25 cellular contexts compared by ENCODE assay signal in the genomic region with DNA sequence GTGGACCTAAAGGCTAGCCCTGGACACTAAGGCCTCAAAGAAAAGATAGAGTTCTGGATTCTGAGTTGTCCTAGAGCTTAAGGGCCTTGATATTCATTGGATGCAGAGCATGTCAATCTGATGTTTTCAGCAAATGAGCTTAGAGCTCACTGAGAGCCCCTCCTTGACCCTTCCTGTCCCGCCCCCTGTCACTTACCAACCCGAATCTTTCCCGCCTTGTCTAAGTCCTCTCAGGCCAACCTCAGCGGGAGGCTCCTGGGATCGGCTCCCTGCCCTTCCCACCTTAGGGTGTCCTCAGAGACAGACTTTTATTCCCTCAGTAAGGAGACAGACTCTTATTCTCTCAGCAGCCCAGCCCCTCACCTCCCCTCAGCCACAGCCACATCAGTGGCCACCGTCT. TPM values are rescaled to one million over a fixed set of nuclear protein-coding genes. Genes with fewer than 3 reads are reported as not detected.
A peak's percentile ranks its signal among the peaks of the same experiment; 100 is the strongest.
DNase-seq lines count a peak whose midpoint lies in the region; ATAC-seq, FAIRE-seq and TF ChIP-seq lines count a peak whose summit lies in the region.
"Had no signal": no experiment of that assay in that cellular context is flagged by ENCODE, and none has a peak within 500 bp of the region (broad histone marks: within the 10 kb centered on the region; RNA-seq: fewer than 3 reads in every experiment).

A gene (plus strand): TSS at position 223 of the 400 bp plus-strand sequence. CDS start 233 bp downstream, outside the sequence.

- no peak within 1 kb of the TSS for H2BK120ac ChIP-seq in neuronal stem cell (ENCODE audit: low read depth, low read length)

- H3K4me1 ChIP-seq in BLaER1 treated with 17β-estradiol and CSF1 and Interleukin-3, amounts not matched to agents 10 nM and 100 nM = peaks cover 7 to 18% (median 14%) of the 10 kb centered on the region in 10 experiments; a peak in 19 of 20 replicates
- peaks cover 0 to 8% of the 10 kb centered on the region in 2 experiments; a peak in 2 of 5 replicates for H3K4me1 ChIP-seq in K562 (replicated peaks in 1 of 2; ENCODE audit: control insufficient read depth in 2 of 2, insufficient read depth in 2 of 2, low read length in 2 of 2)
- no peaks in the 10 kb centered on the region for H3K4me1 ChIP-seq in neuronal stem cell (ENCODE audit: control insufficient read depth in 2 of 2, insufficient read depth in 1 of 2, low read depth in 1 of 2, low read length in 2 of 2)

- intact Hi-C loops in K562 (cut with micrococcal nuclease) = no loop called here

- no peaks in the 10 kb centered on the region for H3K79me2 ChIP-seq in K562 (ENCODE audit: control insufficient read depth, insufficient read depth, low read length)

- H3K23ac ChIP-seq in neuronal stem cell (ENCODE audit: low read depth, low read length, poor library complexity) = no peak within 1 kb of the TSS

- no peak for TF ChIP-seq EP300 in K562 (IDR thresholded peaks at IDR 0.05; ENCODE audit: low read length)

- H2AFZ ChIP-seq in K562 (ENCODE audit: low read depth, low read length) (no peak within 1 kb of the TSS), neuronal stem cell (ENCODE audit: low read length) (no peak within 1 kb of the TSS)

- H3K18ac ChIP-seq in neuronal stem cell (ENCODE audit: low read length) = no peak within 1 kb of the TSS

- no peak within 1 kb of the TSS for H3K4me3 ChIP-seq in BLaER1 treated with 17β-estradiol and CSF1 and Interleukin-3, amounts not matched to agents 10 nM and 100 nM
- H3K4me3 ChIP-seq in NB4 (ENCODE audit: low read depth, low read length) (no peak within 1 kb of the TSS), K562 (no peak within 1 kb of the TSS), neuronal stem cell (ENCODE audit: low read length in 2 of 2) (no peak within 1 kb of the TSS)

- H2AK5ac ChIP-seq in neuronal stem cell (ENCODE audit: low read depth, low read length) = no peak within 1 kb of the TSS

- CTCF ChIA-PET in K562 (lab: Yijun Ruan, JAX; ENCODE audit: low intra/inter-chr PET ratio) = no interaction called here

- H3K9me1 ChIP-seq in K562 (ENCODE audit: control insufficient read depth, insufficient read depth, low read length) = no peaks in the 10 kb centered on the region

- H3K79me1 ChIP-seq in neuronal stem cell (ENCODE audit: low read depth, low read length) = no peaks in the 10 kb centered on the region

- no peak within 1 kb of the TSS for H4K91ac ChIP-seq in neuronal stem cell (ENCODE audit: low read depth, low read length, poor library complexity)

- H3K9ac ChIP-seq in BLaER1 treated with 17β-estradiol and CSF1 and Interleukin-3, amounts not matched to agents 10 nM and 100 nM = no peak within 1 kb of the TSS
- no peak within 1 kb of the TSS for H3K9ac ChIP-seq in K562 (ENCODE audit: insufficient read depth in 1 of 2, low read depth in 2 of 2, low read length in 2 of 2)
- no peak within 1 kb of the TSS for H3K9ac ChIP-seq in neuronal stem cell (ENCODE audit: low read depth, low read length, poor library complexity)

- H2BK5ac ChIP-seq in neuronal stem cell (ENCODE audit: low read length) = no peak within 1 kb of the TSS

- no peak within 1 kb of the TSS; a peak in 1 of 22 replicates for H3K27ac ChIP-seq in BLaER1 treated with 17β-estradiol and CSF1 and Interleukin-3, amounts not matched to agents 10 nM and 100 nM
- no peak within 1 kb of the TSS for H3K27ac ChIP-seq in K562 (ENCODE audit: extremely low read depth, low read depth, low read length)
- no peak within 1 kb of the TSS for H3K27ac ChIP-seq in neuronal stem cell (replicated peaks; ENCODE audit: low read length)

- no peaks in the 10 kb centered on the region for H3K27me3 ChIP-seq in BLaER1 treated with 17β-estradiol and CSF1 and Interleukin-3, amounts not matched to agents 10 nM and 100 nM
- H3K27me3 ChIP-seq in K562 (ENCODE audit: control insufficient read depth in 2 of 2, insufficient read depth in 2 of 2, low read length in 2 of 2) = peaks cover 4 to 28% of the 10 kb centered on the region in 2 experiments; a peak in 3 of 5 replicates
- H3K27me3 ChIP-seq in neuronal stem cell (ENCODE audit: control insufficient read depth in 3 of 3, insufficient read depth in 3 of 3, low read depth in 1 of 3, low read length in 3 of 3) = peaks cover 0 to 16% (median 0%) of the 10 kb centered on the region in 3 experiments

- no peak for TF ChIP-seq POLR2A in NB4 (IDR thresholded peaks at IDR 0.05; ENCODE audit: extremely low read depth, insufficient read length)
- no peak for TF ChIP-seq POLR2A in K562 (conservative IDR thresholded peaks at IDR 0.05)

- BruUV-seq in K562 (replicated peaks; lab: Mats Ljungman, UMichigan) = no TSS peak

- H2BK15ac ChIP-seq in neuronal stem cell (ENCODE audit: low read length) = no peak within 1 kb of the TSS

- TF ChIP-seq RAD21 in K562 (CRISPR knock-in tag; conservative IDR thresholded peaks at IDR 0.05 in 1 of 2, IDR thresholded peaks at IDR 0.05 in 1 of 2) = no peak

- peak; percentile 75 for ATAC-seq in K562
- no peak for ATAC-seq in GM21528 (IDR thresholded peaks at IDR 0.05; ENCODE audit: low FRiP score, unreplicated experiment)
- ATAC-seq: HepG2 had no signal

- peak within 1 kb of the TSS; percentile 10 for H2BK12ac ChIP-seq in neuronal stem cell (ENCODE audit: low read length)

- no peak for FAIRE-seq in K562 (lab: Jason Lieb, UNC)
- FAIRE-seq: GM19239, HepG2 had no signal

- peaks cover 0 to 12% (median 5%) of the 10 kb centered on the region in 11 experiments; a peak in 8 of 22 replicates for H3K9me3 ChIP-seq in BLaER1 treated with 17β-estradiol and CSF1 and Interleukin-3, amounts not matched to agents 10 nM and 100 nM (replicated peaks in 1 of 11)
- H3K9me3 ChIP-seq in K562 (replicated peaks; ENCODE audit: control insufficient read depth, insufficient read depth, low read depth, low read length) (no peaks in the 10 kb centered on the region), neuronal stem cell (replicated peaks in 1 of 2; ENCODE audit: control insufficient read depth in 2 of 2, insufficient read depth in 1 of 2, low read depth in 1 of 2, low read length in 2 of 2) (no peaks in the 10 kb centered on the region)

- 13% methylated on average over 6 of the region's 6 CpGs for WGBS in K562 (ENCODE audit: insufficient coverage, low coverage, missing lambda C conversion rate)
- no CpG with 5 or more reads among the region's 6 CpGs for WGBS in neuronal stem cell (ENCODE audit: extremely low coverage in 2 of 2, insufficient read length in 2 of 2, insufficient replicate concordance in 1 of 2), 2 donors

- no peak within 1 kb of the TSS for H4K8ac ChIP-seq in neuronal stem cell (ENCODE audit: low read depth, low read length)

- no peaks in the 10 kb centered on the region for H4K20me1 ChIP-seq in BLaER1 treated with 17β-estradiol and CSF1 and Interleukin-3, amounts not matched to agents 10 nM and 100 nM
- H4K20me1 ChIP-seq in K562 (replicated peaks; ENCODE audit: control insufficient read depth, insufficient read depth, low read length) = no peaks in the 10 kb centered on the region

- no peak for TF ChIP-seq CTCF in NB4 (IDR thresholded peaks at IDR 0.05; ENCODE audit: low read depth, low read length)
- no peak for TF ChIP-seq CTCF in K562 (IDR thresholded peaks at IDR 0.05 in 2 of 3, conservative IDR thresholded peaks at IDR 0.05 in 1 of 3; ENCODE audit: insufficient read depth in 2 of 3, low read depth in 1 of 3, low read length in 3 of 3)

- no peak within 1 kb of the TSS for H3K14ac ChIP-seq in neuronal stem cell (ENCODE audit: low read length)

- in situ Hi-C loops in K562 (cut with MboI) = loop anchor here (5.0 kb wide), 1 partner anchor 235 kb away; no protein-coding TSS in a partner anchor

- DNase-seq in NB4 (ENCODE audit: low read depth) (peak; percentile 12), K562 (ENCODE audit: extremely low read depth in 1 of 4, low spot score in 3 of 4) (peak in 3 of 4 experiments; percentile 9 to 39 (median 12)), neuronal stem cell (ENCODE audit: low spot score) (no peak), NCI-H748 treated with DMSO at 0.1 percent for 48 hours (lab: John Stamatoyannopoulos, UW) (no peak), SW 1271 (lab: John Stamatoyannopoulos, UW) (no peak), NOMO-1 treated with DMSO at 0.1 percent for 48 hours (lab: John Stamatoyannopoulos, UW; ENCODE audit: unreplicated experiment) (no peak)
- DNase-seq: DND-41; H7; KG1; NCI-H1092; NCI-H1436 treated with DMSO at 0.1 percent for 48 hours; NCI-H2029; NCI-H2171 treated with DMSO at 0.1 percent for 48 hours; NK-92 treated with Interleukin-12 subunit alpha and Interleukin-12 subunit beta, amount 100 ng/mL, for 24 hours; OCI-M1; RPMI8226; SHP77 treated with DMSO at 0.1 percent for 48 hours had no signal

- POLR2A ChIA-PET in K562 (lab: Yijun Ruan, JAX) = no interaction called here

- no peak within 1 kb of the TSS for H3K4ac ChIP-seq in neuronal stem cell (ENCODE audit: low read length)

- no peaks in the 10 kb centered on the region for H3K36me3 ChIP-seq in BLaER1 treated with 17β-estradiol and CSF1 and Interleukin-3, amounts not matched to agents 10 nM and 100 nM
- H3K36me3 ChIP-seq in K562 (ENCODE audit: control insufficient read depth, insufficient read depth, low read length) (no peaks in the 10 kb centered on the region), neuronal stem cell (replicated peaks in 1 of 2; ENCODE audit: control insufficient read depth in 2 of 2, insufficient read depth in 2 of 2, low read length in 2 of 2) (no peaks in the 10 kb centered on the region)

- peak within 1 kb of the TSS; percentile 3 to 51 (median 39); a peak in 17 of 22 replicates for H3K4me2 ChIP-seq in BLaER1 treated with 17β-estradiol and CSF1 and Interleukin-3, amounts not matched to agents 10 nM and 100 nM
- no peak within 1 kb of the TSS for H3K4me2 ChIP-seq in K562 (ENCODE audit: insufficient read depth, low read length)
- H3K4me2 ChIP-seq in neuronal stem cell (ENCODE audit: insufficient read depth, low read length, poor library complexity, severe bottlenecking) = no peak within 1 kb of the TSS

RNA-seq across cellular contexts. Expression of the gene that starts here (rescaled TPM):
- not detected in 2 replicates for total RNA-seq in K562 (2011; cell fraction: chromatin; rRNA removed; ENCODE audit: low replicate concordance)
- not detected in 2 replicates for total RNA-seq in K562 (2011; cell fraction: nucleolus; rRNA removed)
- not detected in 2 replicates for total RNA-seq in K562 (2011; cell fraction: nucleoplasm; rRNA removed)
- total RNA-seq in K562 (2014; rRNA removed) (not detected in 2 replicates), K562 (2014; rRNA removed; fragmentation: Illumina TruSeq; extraction: Trizol) (not detected in 2 replicates), K562 (2015; rRNA removed; fragmentation: Illumina TruSeq; extraction: Trizol) (not detected in 2 replicates), K562 (2021) (not detected in 2 replicates)
- polyA plus RNA-seq in K562 (2011; rRNA removed) (not detected in 2 replicates), K562 (2014; fragmentation: Illumina TruSeq; extraction: Trizol) (not detected in 2 replicates), K562 (2014; fragmentation: Nextera tagmentation; extraction: Ambion mirVana) (not detected), K562 (2014; rRNA removed) (not detected in 2 replicates)
- polyA plus RNA-seq in K562 (2011; cell fraction: cytosol; rRNA removed) = not detected in 2 replicates
- not detected in 2 replicates for polyA plus RNA-seq in K562 (2011; cell fraction: nucleus; rRNA removed)
- 0.10 and 0.22 TPM in 2 replicates for polyA plus RNA-seq in K562 (2012)
- not detected in 2 replicates for polyA minus RNA-seq in K562 (2011; rRNA and poly(A)+ RNA removed)
- polyA minus RNA-seq in K562 (2011; cell fraction: cytosol; rRNA and poly(A)+ RNA removed) = not detected in 2 replicates
- polyA minus RNA-seq in K562 (2011; cell fraction: nucleus; rRNA and poly(A)+ RNA removed) = not detected in 2 replicates
- not detected for polyA plus RNA-seq in neuronal stem cell (2013, experiment 1 of 2)
- not detected for polyA plus RNA-seq in neuronal stem cell (2013, experiment 2 of 2)
- total RNA-seq: G401, H7, HepG2, MCF 10A, NCI-H460 had no signal
- polyA plus RNA-seq: CD14-positive monocyte, HepG2 had no signal

Comparison
In these comparisons a context has a peak if more than half of its experiments do, and no peak if none do; other contexts are left out.
1. Peak in DNase-seq and ATAC-seq in K562; RNA of the gene not detected or under 1 TPM.
2. H3K4me2 ChIP-seq: peak in BLaER1 treated with 17β-estradiol and CSF1 and Interleukin-3, amounts not matched to agents 10 nM and 100 nM (11 of 11); none in K562 (single experiment) and neuronal stem cell (single experiment).